In genomic region chr2:19476347-19476746, GRCh38 we compare ENCODE assay signal across 33 cellular contexts.
"Had no signal": no experiment of that assay in that cellular context is flagged by ENCODE, and none has a peak within 500 bp of the region (broad histone marks: within the 10 kb centered on the region; RNA-seq: fewer than 3 reads in every experiment).

No MANE protein-coding gene starts in this region.

- H3K36me3 Mint-ChIP-seq: activated CD4-positive, alpha-beta memory T cell treated with anti-CD3 and anti-CD28 coated beads for 36 hours; activated naive CD8-positive, alpha-beta T cell treated with anti-CD3 and anti-CD28 coated beads for 36 hours had no signal

- H3K4me3 ChIP-seq: PC-9 had no signal

- H3K27me3 ChIP-seq: brain microvascular endothelial cell had no signal

- H3K4me3 Mint-ChIP-seq: activated CD4-positive, alpha-beta memory T cell treated with anti-CD3 and anti-CD28 coated beads for 36 hours; activated naive CD8-positive, alpha-beta T cell treated with anti-CD3 and anti-CD28 coated beads for 36 hours; activated T-cell treated with anti-CD3 and anti-CD28 coated beads, Interleukin-2, amount 50 U/mL, for 72 hours; activated T-helper 17 cell treated with anti-CD3 and anti-CD28 coated beads, Interleukin-2, amount 50 U/mL, for 72 hours; central memory CD8-positive, alpha-beta T cell had no signal

- H3K27ac Mint-ChIP-seq: activated CD4-positive, alpha-beta memory T cell treated with anti-CD3 and anti-CD28 coated beads for 36 hours; activated naive CD8-positive, alpha-beta T cell treated with anti-CD3 and anti-CD28 coated beads for 36 hours; activated T-cell treated with anti-CD3 and anti-CD28 coated beads, Interleukin-2, amount 50 U/mL, for 72 hours; activated T-helper 17 cell treated with anti-CD3 and anti-CD28 coated beads, Interleukin-2, amount 50 U/mL, for 72 hours had no signal

- DNase-seq: activated CD4-positive, alpha-beta memory T cell treated with anti-CD3 and anti-CD28 coated beads for 36 hours; activated CD4-positive, alpha-beta T cell treated with anti-CD3 and anti-CD28 coated beads, Interleukin-2, amount 50 U/mL, for 1 hour; activated CD4-positive, CD25-positive, alpha-beta regulatory T cell; activated effector memory CD4-positive, alpha-beta T cell treated with anti-CD3 and anti-CD28 coated beads, Interleukin-2, amount 50 U/mL, for 16 hours; activated naive CD4-positive, alpha-beta T cell; activated naive CD4-positive, alpha-beta T cell treated with anti-CD3 and anti-CD28 coated beads, Interleukin-2, amount 50 U/mL, for 16 hours; activated naive CD8-positive, alpha-beta T cell treated with anti-CD3 and anti-CD28 coated beads for 36 hours; activated T-cell treated with anti-CD3 and anti-CD28 coated beads, Interleukin-2, amount 50 U/mL, for 1 hour; activated T-cell treated with anti-CD3 and anti-CD28 coated beads, Interleukin-2, amount 50 U/mL, for 72 hours; amniotic stem cell; aorta; brain microvascular endothelial cell; NCI-H1105 treated with DMSO at 0.1 percent for 48 hours; NCI-H1436; NCI-H1694; NCI-H1930; NCI-H2081 treated with DMSO at 0.1 percent for 48 hours; NCI-H226; NCI-H510A; NCI-H526; NCI-H748 treated with DMSO at 0.1 percent for 48 hours; PC-9; SIG-M5; T-helper 1 cell; T-helper 2 cell; T-helper 9 cell; WERI-Rb-1 had no signal

- H3K9me3 Mint-ChIP-seq: activated CD4-positive, alpha-beta memory T cell treated with anti-CD3 and anti-CD28 coated beads for 36 hours; activated naive CD8-positive, alpha-beta T cell treated with anti-CD3 and anti-CD28 coated beads for 36 hours; central memory CD8-positive, alpha-beta T cell had no signal

- H3K36me3 ChIP-seq: brain microvascular endothelial cell, WERI-Rb-1 had no signal

- ATAC-seq: activated T-cell treated with anti-CD3 and anti-CD28 coated beads, Interleukin-2, amount 50 U/mL, for 72 hours; activated T-helper 17 cell treated with anti-CD3 and anti-CD28 coated beads, Interleukin-2, amount 50 U/mL, for 72 hours; Right ventricle myocardium inferior; SK-N-SH treated with all-trans-retinoic acid at 6 μM for 48 hours had no signal

- H3K27ac ChIP-seq: brain microvascular endothelial cell, KMS-11, PC-9, RWPE1, WERI-Rb-1 had no signal
